ENCODE assay signal across 10 cellular contexts in genomic region chr19:33971073-33971472, GRCh38.
"Had no signal": no experiment of that assay in that cellular context is flagged by ENCODE, and none has a peak within 500 bp of the region (broad histone marks: within the 10 kb centered on the region; RNA-seq: fewer than 3 reads in every experiment).

No MANE protein-coding gene starts in this region.

- H3K4me3 ChIP-seq: GM23248, HAP-1 had no signal

- FAIRE-seq: HTR-8/SVneo had no signal

- H3K9ac ChIP-seq: GM23248, KMS-11 had no signal

- H3K36me3 ChIP-seq: HAP-1 had no signal

- H3K9me3 ChIP-seq: HAP-1 had no signal

- H2AFZ ChIP-seq: GM23248 had no signal

- H3K4me2 ChIP-seq: KMS-11 had no signal

- H3K27ac ChIP-seq: GM23248, KMS-11 had no signal

- DNase-seq: GM23248, GOT3, H7, IMR-90, Karpas-422, KBM-7 had no signal

- H3K4me1 ChIP-seq: HAP-1 had no signal

- ATAC-seq: HCT116 had no signal
